Comparison of ENCODE assay signal across 18 cellular contexts in genomic region chr1:234683127-234683855, GRCh38.
A peak's percentile ranks its signal among the peaks of the same experiment; 100 is the strongest.
DNase-seq lines count a peak whose midpoint lies in the region; ATAC-seq and TF ChIP-seq lines count a peak whose summit lies in the region.
"Had no signal": no experiment of that assay in that cellular context is flagged by ENCODE, and none has a peak within 500 bp of the region (broad histone marks: within the 10 kb centered on the region; RNA-seq: fewer than 3 reads in every experiment).

No MANE protein-coding gene starts in this region.

- H3K9me3 ChIP-seq in right atrium auricular region (peaks cover 0 to 10% of the 10 kb centered on the region in 2 donors), prostate gland (no peaks in the 10 kb centered on the region), vagina (no peaks in the 10 kb centered on the region)
- H3K9me3 ChIP-seq: thoracic aorta had no signal

- H3K4me1 ChIP-seq in right atrium auricular region, result peaks cover 0 to 15% of the 10 kb centered on the region in 2 donors
- H3K4me1 ChIP-seq in prostate gland (replicated peaks), result no peaks in the 10 kb centered on the region
- peaks cover 20% of the 10 kb centered on the region for H3K4me1 ChIP-seq in vagina

- no peak for DNase-seq in Right ventricle myocardium inferior (ENCODE audit: missing footprints)
- no peak for DNase-seq in cardiac septum (ENCODE audit: low spot score)
- DNase-seq in right atrium auricular region (ENCODE audit: low spot score), result no peak
- peak; percentile 1 for DNase-seq in prostate gland (ENCODE audit: low spot score)
- peak in 1 of 2 donors; percentile 69 for DNase-seq in vagina (ENCODE audit: extremely low spot score in 2 of 2)
- DNase-seq in activated gamma-delta T cell treated with Interleukin-2 at 50 U/mL for 16 hours, result no peak
- DNase-seq in HFFc6, result no peak
- no peak for DNase-seq in activated CD4-positive, alpha-beta T cell treated with anti-CD3 and anti-CD28 coated beads, Interleukin-2, amount 50 U/mL, for 1 hour
- DNase-seq: activated CD4-positive, CD25-positive, alpha-beta regulatory T cell treated with anti-CD3 and anti-CD28 coated beads, Interleukin-2, amount 50 U/mL, for 72 hours; activated naive CD8-positive, alpha-beta T cell treated with anti-CD3 and anti-CD28 coated beads for 36 hours; NCI-H1105 treated with DMSO at 0.1 percent for 48 hours; NCI-H526 treated with DMSO at 0.1 percent for 48 hours; stimulated activated CD8-positive, alpha-beta memory T cell treated with anti-CD3 and anti-CD28 coated beads, Interleukin-4, amount 100 ng/mL, for 48 hours had no signal

- WGBS in prostate gland, result 85% methylated on average over 2 of the region's 2 CpGs

- TF ChIP-seq CTCF in right atrium auricular region (IDR thresholded peaks at IDR 0.05) (no peak), prostate gland (IDR thresholded peaks at IDR 0.05) (no peak), vagina (IDR thresholded peaks at IDR 0.05) (no peak), HFFc6 (IDR thresholded peaks at IDR 0.05) (no peak)

- H3K36me3 ChIP-seq in right atrium auricular region (no peaks in the 10 kb centered on the region), prostate gland (no peaks in the 10 kb centered on the region), vagina (no peaks in the 10 kb centered on the region)
- H3K36me3 ChIP-seq: thoracic aorta had no signal

- H3K27ac Mint-ChIP-seq in HFFc6, result no peak overlapping the region
- H3K27ac Mint-ChIP-seq: activated naive CD8-positive, alpha-beta T cell treated with anti-CD3 and anti-CD28 coated beads for 36 hours; activated T-helper 1 cell treated with anti-CD3 and anti-CD28 coated beads, Interleukin-12 subunit alpha, Interleukin-12 subunit beta, Interleukin-2, Interleukin-4 antibody, amounts not matched to agents 30 ng/mL and 10 ng/mL and 1 ng/mL, durations not matched to agents 14 hours and 24 hours and 36 hours; T-helper 2 cell treated with Interferon-gamma antibody and Interleukin-4, amounts not matched to agents 5 μg/mL and 100 μg/mL, for 36 hours had no signal

- H3K27me3 ChIP-seq in right atrium auricular region (no peaks in the 10 kb centered on the region), prostate gland (replicated peaks; ENCODE audit: insufficient read depth) (no peaks in the 10 kb centered on the region), vagina (no peaks in the 10 kb centered on the region)

- no peak for TF ChIP-seq POLR2A in prostate gland (IDR thresholded peaks at IDR 0.05)
- no peak for TF ChIP-seq POLR2A in vagina (IDR thresholded peaks at IDR 0.05)

- no peaks in the 10 kb centered on the region for H3K27me3 Mint-ChIP-seq in HFFc6 (ENCODE audit: insufficient read depth)
- H3K27me3 Mint-ChIP-seq: activated naive CD8-positive, alpha-beta T cell treated with anti-CD3 and anti-CD28 coated beads for 36 hours had no signal

- no peak overlapping the region for H3K4me3 ChIP-seq in right atrium auricular region
- H3K4me3 ChIP-seq in prostate gland, result no peak overlapping the region
- H3K4me3 ChIP-seq in vagina, result no peak overlapping the region
- H3K4me3 ChIP-seq: SK-N-MC, thoracic aorta had no signal

- intact Hi-C loops in Right ventricle myocardium inferior (cut with DNase I), result loop anchor here (5.0 kb wide), 1 partner anchor 71 kb away; the partner anchor contains the start of gene IRF2BP2
- intact Hi-C loops in cardiac septum (cut with DNase I), result loop anchor here (5.0 kb wide), 1 partner anchor 66 kb away; no protein-coding TSS in a partner anchor
- intact Hi-C loops in prostate gland (cut with DNase I), result no loop called here
- intact Hi-C loops in vagina (cut with DNase I), result no loop called here

- H3K27ac ChIP-seq in right atrium auricular region (peak overlapping the region; percentile 30 to 65), prostate gland (no peak overlapping the region), vagina (peak overlapping the region; percentile 26)
- H3K27ac ChIP-seq: C4-2B, SK-N-MC had no signal

- ATAC-seq in Right ventricle myocardium inferior, result peak; percentile 23

- H3K9me3 Mint-ChIP-seq in HFFc6, result peaks cover 5% of the 10 kb centered on the region; the same call in 1 of the 2 replicates

- H3K4me3 Mint-ChIP-seq in HFFc6, result no peak overlapping the region
- H3K4me3 Mint-ChIP-seq: activated naive CD8-positive, alpha-beta T cell treated with anti-CD3 and anti-CD28 coated beads for 36 hours; activated T-helper 1 cell treated with anti-CD3 and anti-CD28 coated beads, Interleukin-12 subunit alpha, Interleukin-12 subunit beta, Interleukin-2, Interleukin-4 antibody, amounts not matched to agents 30 ng/mL and 10 ng/mL and 1 ng/mL, durations not matched to agents 14 hours and 24 hours and 36 hours; T-helper 2 cell treated with Interferon-gamma antibody and Interleukin-4, amounts not matched to agents 5 μg/mL and 100 μg/mL, for 36 hours had no signal

- H3K4me1 Mint-ChIP-seq in HFFc6 (ENCODE audit: low read depth), result peaks cover 12% of the 10 kb centered on the region
- H3K4me1 Mint-ChIP-seq: activated naive CD8-positive, alpha-beta T cell treated with anti-CD3 and anti-CD28 coated beads for 36 hours had no signal

- peaks cover 9% of the 10 kb centered on the region for H3K36me3 Mint-ChIP-seq in HFFc6 (ENCODE audit: low read depth)

Comparison
In these comparisons a context has a peak if more than half of its experiments do, and no peak if none do; other contexts are left out.
1. H3K27ac ChIP-seq: peak in right atrium auricular region (2 of 2) and vagina (single experiment); none in prostate gland (0 of 2).
2. intact Hi-C loops: an anchor here in Right ventricle myocardium inferior (5.0 kb wide) and cardiac septum (5.0 kb wide); none called in prostate gland and vagina.